ENCODE assay signal across 8 cellular contexts in genomic region chr13:110869805-110870706, GRCh38. TPM values are rescaled to one million over a fixed set of nuclear protein-coding genes. Genes with fewer than 3 reads are reported as not detected.
DNase-seq lines count a peak whose midpoint lies in the region; ATAC-seq and TF ChIP-seq lines count a peak whose summit lies in the region.

No MANE protein-coding gene starts in this region.

- H3K9me3 ChIP-seq in GM23248 (ENCODE audit: low read depth) (no peaks in the 10 kb centered on the region), mesenchymal stem cell (ENCODE audit: control insufficient read depth, low read length) (no peaks in the 10 kb centered on the region), testis (no peaks in the 10 kb centered on the region)

- H2BK15ac ChIP-seq in mesenchymal stem cell (ENCODE audit: low read depth, poor library complexity, severe bottlenecking), result peak overlapping the region; percentile 78

- peak overlapping the region; percentile 83 for H3K4me2 ChIP-seq in GM23248 (ENCODE audit: unreplicated experiment)
- peak overlapping the region; percentile 79 for H3K4me2 ChIP-seq in mesenchymal stem cell (ENCODE audit: low read length, poor library complexity, severe bottlenecking)

- peak; percentile 100 for DNase-seq in A172 (ENCODE audit: low spot score)
- peak; percentile 100 for DNase-seq in GM23248
- peak; percentile 88 for DNase-seq in SK-MEL-5 (ENCODE audit: low read depth, low spot score)
- peak; percentile 29 for DNase-seq in endothelial cell (ENCODE audit: low spot score)
- peak; percentile 100 for DNase-seq in mesenchymal stem cell
- DNase-seq in testis, result peak; percentile 81
- no peak for DNase-seq in effector CD4-positive, alpha-beta T cell

- intact Hi-C loops in testis (cut with DNase I; ENCODE audit: low total_unique reads), result no loop called here

- in situ Hi-C loops in GM23248 (cut with MboI) (no loop called here), SK-MEL-5 (cut with HindIII; ENCODE audit: low pct_unique_long_range_greater_than_20kb, low sequenced_read_pairs) (no loop called here)

- H3K4me1 Mint-ChIP-seq in endothelial cell (ENCODE audit: unreplicated experiment), result peaks cover 25% of the 10 kb centered on the region

- H3K4ac ChIP-seq in mesenchymal stem cell (ENCODE audit: low read depth in 1 of 2, low read length in 2 of 2), result peak overlapping the region; percentile 13 to 88

- peak overlapping the region; percentile 84 for H2AFZ ChIP-seq in GM23248
- peak overlapping the region; percentile 47 for H2AFZ ChIP-seq in mesenchymal stem cell (ENCODE audit: low read depth, low read length)

- H3K18ac ChIP-seq in mesenchymal stem cell (ENCODE audit: low read depth in 1 of 2, low read length in 2 of 2), result peak overlapping the region; percentile 7 to 89

- H2BK12ac ChIP-seq in mesenchymal stem cell (ENCODE audit: low read length in 2 of 2), result peak overlapping the region; percentile 40 to 67

- H4K91ac ChIP-seq in mesenchymal stem cell (ENCODE audit: low read length), result peak overlapping the region; percentile 30

- peak overlapping the region; percentile 21 for H2AK5ac ChIP-seq in mesenchymal stem cell (ENCODE audit: low read length, severe bottlenecking)

- H3K36me3 Mint-ChIP-seq in endothelial cell (ENCODE audit: low read depth, unreplicated experiment), result peaks cover 3% of the 10 kb centered on the region

- H3K79me1 ChIP-seq in mesenchymal stem cell (replicated peaks; ENCODE audit: low read length, poor library complexity, severe bottlenecking), result no peaks in the 10 kb centered on the region

- no peaks in the 10 kb centered on the region for H3K9me3 Mint-ChIP-seq in endothelial cell (ENCODE audit: unreplicated experiment)

- H4K8ac ChIP-seq in mesenchymal stem cell (ENCODE audit: low read length), result peak overlapping the region; percentile 58

- H3F3A ChIP-seq in GM23248 (ENCODE audit: insufficient read depth), result peaks cover 17% of the 10 kb centered on the region

- no peaks in the 10 kb centered on the region for H3K9me2 ChIP-seq in GM23248 (ENCODE audit: insufficient read depth)

- ATAC-seq in HG03108 (IDR thresholded peaks at IDR 0.05; ENCODE audit: unreplicated experiment), result no peak

- H3K27ac Mint-ChIP-seq in endothelial cell (ENCODE audit: unreplicated experiment), result peak overlapping the region; percentile 70

- H3K79me2 ChIP-seq in GM23248 (ENCODE audit: insufficient read depth), result no peaks in the 10 kb centered on the region

- H2BK120ac ChIP-seq in mesenchymal stem cell (ENCODE audit: low read depth, low read length), result peak overlapping the region; percentile 74

- H3K27me3 Mint-ChIP-seq in endothelial cell (ENCODE audit: unreplicated experiment), result peaks cover 9% of the 10 kb centered on the region

- H3K4me3 ChIP-seq in GM23248 (peak overlapping the region; percentile 71), mesenchymal stem cell (ENCODE audit: insufficient read depth in 1 of 2, low read depth in 1 of 2, low read length in 2 of 2) (peak overlapping the region in 1 of 2 experiments; percentile 73), testis (peak overlapping the region; percentile 45 to 51)

- H3K36me3 ChIP-seq in GM23248 (ENCODE audit: low read depth) (no peaks in the 10 kb centered on the region), mesenchymal stem cell (ENCODE audit: control insufficient read depth in 1 of 2, insufficient read depth in 2 of 2, low read depth in 1 of 2, low read length in 2 of 2) (no peaks in the 10 kb centered on the region), testis (ENCODE audit: low read depth, missing control alignments) (no peaks in the 10 kb centered on the region)

- H3K14ac ChIP-seq in mesenchymal stem cell (ENCODE audit: low read length in 2 of 2), result no peak overlapping the region

- no peak for TF ChIP-seq POLR2A in testis (IDR thresholded peaks at IDR 0.05)

- H2BK5ac ChIP-seq in mesenchymal stem cell (ENCODE audit: low read depth, low read length, poor library complexity, severe bottlenecking), result no peak overlapping the region

- H3K9ac ChIP-seq in GM23248 (peak overlapping the region; percentile 87), mesenchymal stem cell (ENCODE audit: low read length) (peak overlapping the region; percentile 88)

- H3K27me3 ChIP-seq in GM23248 (replicated peaks; ENCODE audit: insufficient read depth), result no peaks in the 10 kb centered on the region
- no peaks in the 10 kb centered on the region for H3K27me3 ChIP-seq in mesenchymal stem cell (ENCODE audit: control insufficient read depth in 1 of 2, insufficient read depth in 1 of 2, low read length in 2 of 2)
- no peaks in the 10 kb centered on the region for H3K27me3 ChIP-seq in testis

- TF ChIP-seq CTCF in endothelial cell (IDR thresholded peaks at IDR 0.05; ENCODE audit: unreplicated experiment) (no peak), testis (IDR thresholded peaks at IDR 0.05) (peak in 1 of 3 experiments; percentile 12)

- peak overlapping the region; percentile 23 for H3K4me3 Mint-ChIP-seq in endothelial cell (ENCODE audit: unreplicated experiment)

- H3K4me1 ChIP-seq in GM23248 (ENCODE audit: insufficient read depth) (peaks cover 20% of the 10 kb centered on the region), mesenchymal stem cell (ENCODE audit: control insufficient read depth, insufficient read depth, low read depth, low read length) (peaks cover 24% of the 10 kb centered on the region), testis (peaks cover 11% of the 10 kb centered on the region)

- WGBS in GM23248 (ENCODE audit: low coverage in 1 of 2, low lambda C conversion rate in 2 of 2, missing lambda C conversion rate in 2 of 2), 2 experiments, result 9 to 10% methylated on average over 31 to 34 of the region's 34 CpGs
- WGBS in mesenchymal stem cell, result 37% methylated on average over 34 of the region's 34 CpGs
- WGBS in testis, 2 donors, result 18 to 42% methylated on average over 33 to 34 of the region's 34 CpGs

- H4K20me1 ChIP-seq in GM23248 (ENCODE audit: insufficient read depth), result no peaks in the 10 kb centered on the region

- no peak overlapping the region for H3K23ac ChIP-seq in mesenchymal stem cell (ENCODE audit: low read length in 2 of 2)

- H3K27ac ChIP-seq in GM23248 (peak overlapping the region; percentile 94), mesenchymal stem cell (ENCODE audit: low read length, poor library complexity, severe bottlenecking) (peak overlapping the region; percentile 51), testis (peak overlapping the region; percentile 67 to 89)

RNA-seq across cellular contexts. Expression of gene ANKRD10, which starts 44.8 kb away (rescaled TPM):
- total RNA-seq in A172 (2014; rRNA removed; shearing (Covaris generic)), result 446 and 575 TPM in 2 replicates
- total RNA-seq in GM23248 (2014; rRNA removed; shearing (Covaris generic)), result 34.1 and 39.9 TPM in 2 replicates
- 33.4 and 42.7 TPM in 2 replicates for polyA plus RNA-seq in GM23248 (2016; fragmentation: Nextera tagmentation; extraction: Ambion mirVana)
- 71.0 and 71.1 TPM in 2 replicates for total RNA-seq in SK-MEL-5 (2014; rRNA removed; shearing (Covaris generic))
- 20.2 and 27.0 TPM in 2 replicates for polyA plus RNA-seq in SK-MEL-5 (2015; cell fraction: cytosol; rRNA removed)
- 691 and 843 TPM in 2 replicates for polyA plus RNA-seq in SK-MEL-5 (2015; cell fraction: nucleus; rRNA removed)
- 160 TPM for total RNA-seq in endothelial cell (ENCODE audit: unreplicated experiment)
- 34.0 TPM for polyA plus RNA-seq in mesenchymal stem cell (2013, experiment 1 of 2)
- 33.7 TPM for polyA plus RNA-seq in mesenchymal stem cell (2013, experiment 2 of 2)
- 100 to 1,000 TPM; 132 to 180 TPM for total RNA-seq in testis
- polyA plus RNA-seq in testis (ENCODE audit: insufficient read depth, low read depth, low replicate concordance), result 65.2 TPM
